Comparison of ENCODE assay signal across 13 cellular contexts in the genomic region with DNA sequence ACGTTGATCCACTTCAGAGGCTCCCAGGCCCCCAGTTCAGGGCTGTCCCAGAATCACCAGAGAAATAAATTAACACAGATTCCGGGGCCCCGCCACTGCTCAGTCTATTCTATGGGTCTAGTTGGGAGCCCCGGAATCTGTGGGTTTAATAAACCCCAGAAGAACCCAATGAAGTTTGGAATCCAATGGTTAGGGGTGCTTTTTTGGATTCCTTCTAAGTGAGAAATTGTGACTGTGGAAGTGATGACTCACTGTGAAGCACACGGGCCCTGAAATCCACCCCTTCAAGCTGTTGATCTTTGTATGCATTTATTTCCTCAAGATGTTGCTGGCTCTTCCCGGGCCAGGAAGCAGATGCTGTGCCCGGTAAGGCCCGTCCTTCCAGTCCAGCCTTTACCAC. TPM values are rescaled to one million over a fixed set of nuclear protein-coding genes. Genes with fewer than 3 reads are reported as not detected.
A peak's percentile ranks its signal among the peaks of the same experiment; 100 is the strongest.
DNase-seq lines count a peak whose midpoint lies in the region; ATAC-seq, FAIRE-seq and TF ChIP-seq lines count a peak whose summit lies in the region.
"Had no signal": no experiment of that assay in that cellular context is flagged by ENCODE, and none has a peak within 500 bp of the region (broad histone marks: within the 10 kb centered on the region; RNA-seq: fewer than 3 reads in every experiment).

No MANE protein-coding gene starts in this region.

- H3K9ac ChIP-seq in GM12878 (ENCODE audit: control insufficient read depth, insufficient read depth, low read length) (no peak overlapping the region), keratinocyte (ENCODE audit: control insufficient read depth, extremely low read depth, insufficient read depth, low read length) (no peak overlapping the region)

- H3K4me2 ChIP-seq in GM12878 (ENCODE audit: control insufficient read depth, insufficient read depth) (no peak overlapping the region), keratinocyte (ENCODE audit: control insufficient read depth, extremely low read depth, insufficient read depth, low read depth, low read length) (no peak overlapping the region)

- H3K4me3 ChIP-seq in GM12878 (no peak overlapping the region), keratinocyte (ENCODE audit: control insufficient read depth in 2 of 3, extremely low read depth in 1 of 3, insufficient read depth in 2 of 3, low read depth in 1 of 3, low read length in 3 of 3) (no peak overlapping the region)
- H3K4me3 ChIP-seq: stomach had no signal

- SMC1A ChIA-PET in GM12878 (lab: Charles Lee; ENCODE audit: uncharacterized antibody, unreplicated experiment) = interaction anchor here (1.1 to 3.0 kb wide), 11 partner anchors 10 to 1213 kb away, joined by 3 to 21 read pairs (median 6); no protein-coding TSS in a partner anchor

- no peaks in the 10 kb centered on the region for H3K9me1 ChIP-seq in keratinocyte (ENCODE audit: control insufficient read depth, extremely low read depth, insufficient read depth, low read length)

- H3K79me2 ChIP-seq in GM12878 (ENCODE audit: control insufficient read depth, insufficient read depth, low read length) (no peaks in the 10 kb centered on the region), keratinocyte (ENCODE audit: control insufficient read depth, insufficient read depth, low read length) (no peaks in the 10 kb centered on the region)

- no peak for TF ChIP-seq RAD21 in GM12878 (IDR thresholded peaks at IDR 0.05; ENCODE audit: insufficient read depth, low read depth, low read length)

- POLR2A ChIA-PET in GM12878 (lab: Charles Lee) = no interaction called here

- no peaks in the 10 kb centered on the region for H3K4me1 ChIP-seq in GM12878 (ENCODE audit: control insufficient read depth, insufficient read depth, low read length)
- H3K4me1 ChIP-seq in keratinocyte (ENCODE audit: control insufficient read depth, extremely low read depth, insufficient read depth, low read length) = peaks cover 5% of the 10 kb centered on the region

- CTCF ChIA-PET in GM12878 (lab: Yijun Ruan, JAX) = interaction anchor here (0.8 to 5.5 kb wide), 29 partner anchors 8 to 1279 kb away, joined by 3 to 46 read pairs (median 5); no protein-coding TSS in a partner anchor

- TF ChIP-seq EP300 in GM12878 (IDR thresholded peaks at IDR 0.05; ENCODE audit: borderline replicate concordance in 1 of 2, control insufficient read depth in 1 of 2, low read depth in 2 of 2, low read length in 2 of 2) = no peak

- no peaks in the 10 kb centered on the region for H4K20me1 ChIP-seq in GM12878 (ENCODE audit: control insufficient read depth, insufficient read depth)
- H4K20me1 ChIP-seq in keratinocyte (ENCODE audit: control insufficient read depth, extremely low read depth, insufficient read depth, low read length) = no peaks in the 10 kb centered on the region

- intact Hi-C loops in GM12878 (cut with micrococcal nuclease; ENCODE audit: unreplicated experiment) = loop anchor here (1.0 to 5.0 kb wide), 6 partner anchors 384 to 1212 kb away; no protein-coding TSS in a partner anchor

- peaks cover 0 to 2% of the 10 kb centered on the region in 2 experiments; a peak in 1 of 4 replicates for H3K27me3 ChIP-seq in GM12878 (replicated peaks in 1 of 2; ENCODE audit: control insufficient read depth in 2 of 2, insufficient read depth in 2 of 2, low read length in 1 of 2)
- H3K27me3 ChIP-seq in keratinocyte (ENCODE audit: control insufficient read depth, extremely low read depth, insufficient read depth, low read length) = no peaks in the 10 kb centered on the region

- H3K9me3 ChIP-seq in GM12878 (replicated peaks; ENCODE audit: control insufficient read depth, insufficient read depth, low read length) = no peaks in the 10 kb centered on the region; the same call in 2 of the 3 replicates
- no peaks in the 10 kb centered on the region for H3K9me3 ChIP-seq in keratinocyte (ENCODE audit: control insufficient read depth, low read depth, low read length)
- H3K9me3 ChIP-seq: stomach had no signal

- in situ Hi-C loops in GM12878 (cut with MboI) = loop anchor here (5.0 to 25.0 kb wide), 4 partner anchors 267 to 1389 kb away; partner anchors contain the start of gene NTRK2

- DNase-seq in AG09319 (ENCODE audit: extremely low read depth, low read depth) (peak; percentile 23), HT-29 (ENCODE audit: low spot score) (peak; percentile 28), GM12878 (ENCODE audit: low read depth, low spot score) (no peak), keratinocyte (ENCODE audit: low read depth, low spot score) (peak; percentile 13), NOMO-1 treated with dmso at 0.1 percent for 144 hours (lab: John Stamatoyannopoulos, UW; ENCODE audit: unreplicated experiment) (no peak), medulla oblongata (ENCODE audit: extremely low spot score) (no peak)
- DNase-seq in stimulated activated CD4-positive, alpha-beta T cell treated with anti-CD3 and anti-CD28 coated beads, Interleukin-4, amount 100 ng/mL, for 1 hour = no peak

- ATAC-seq in GM12878 (peak; percentile 15; the same call in 2 of the 3 replicates), GM19324 (IDR thresholded peaks at IDR 0.05; ENCODE audit: low FRiP score, unreplicated experiment) (no peak)

- WGBS in GM12878 (ENCODE audit: insufficient coverage, insufficient replicate concordance, low lambda C conversion rate, missing lambda C conversion rate) = 20% methylated on average over 8 of the region's 8 CpGs

- H3K36me3 ChIP-seq in GM12878 (ENCODE audit: control insufficient read depth in 2 of 2, insufficient read depth in 2 of 2, low read length in 1 of 2) (no peaks in the 10 kb centered on the region), keratinocyte (ENCODE audit: control insufficient read depth in 2 of 2, extremely low read depth in 1 of 2, insufficient read depth in 2 of 2, low read length in 2 of 2) (no peaks in the 10 kb centered on the region)
- H3K36me3 ChIP-seq: stomach had no signal

- no peak for FAIRE-seq in GM12878 (lab: Jason Lieb, UNC)
- FAIRE-seq in keratinocyte (lab: Jason Lieb, UNC) = no peak
- FAIRE-seq: islet of Langerhans had no signal

- TF ChIP-seq CTCF in AG09319 (IDR thresholded peaks at IDR 0.05; ENCODE audit: low read depth, low read length) (no peak), GM12878 (IDR thresholded peaks at IDR 0.05 in 2 of 3, conservative IDR thresholded peaks at IDR 0.05 in 1 of 3; ENCODE audit: control insufficient read depth in 2 of 3, extremely low read depth in 1 of 3, insufficient read depth in 1 of 3, low read depth in 3 of 3, low read length in 3 of 3) (no peak), keratinocyte (optimal IDR thresholded peaks at IDR 0.05 in 1 of 3, IDR thresholded peaks at IDR 0.05 in 1 of 3, conservative IDR thresholded peaks at IDR 0.05 in 1 of 3; ENCODE audit: extremely low read depth in 1 of 3, insufficient read depth in 2 of 3, low read length in 3 of 3) (no peak)

- dilution Hi-C loops in keratinocyte (cut with MboI; ENCODE audit: extremely low pct_ligation_motif_present, low sequenced_read_pairs) = no loop called here

- H2AFZ ChIP-seq in GM12878 (ENCODE audit: control insufficient read depth, low read depth, low read length) (no peak overlapping the region), keratinocyte (ENCODE audit: control insufficient read depth, low read length) (no peak overlapping the region)

- no peak overlapping the region for H3K27ac ChIP-seq in GM12878 (ENCODE audit: control insufficient read depth, insufficient read depth)
- no peak overlapping the region for H3K27ac ChIP-seq in keratinocyte (ENCODE audit: control insufficient read depth, insufficient read depth, low read length)
- H3K27ac ChIP-seq: stomach had no signal

- BruUV-seq in GM12878 (replicated peaks; lab: Mats Ljungman, UMichigan) = no TSS peak

- no peak for TF ChIP-seq POLR2A in GM12878 (IDR thresholded peaks at IDR 0.05; ENCODE audit: low read depth, low read length)

- RAD21 ChIA-PET in GM12878 (lab: Charles Lee; ENCODE audit: unreplicated experiment) = interaction anchor here (0.8 to 1.9 kb wide), 8 partner anchors 20 to 1213 kb away, joined by 3 to 20 read pairs (median 10); no protein-coding TSS in a partner anchor

TF ChIP-seq in GM12878, 131 proteins besides CTCF, POLR2A, EP300 and RAD21 (continues in another document):
- TF ChIP-seq POLR2AphosphoS2 (IDR thresholded peaks at IDR 0.05; ENCODE audit: low read depth, low read length) (no peak), FOXM1 (IDR thresholded peaks at IDR 0.05; ENCODE audit: low read depth, low read length) (no peak), MTA2 (IDR thresholded peaks at IDR 0.05; ENCODE audit: low read depth) (no peak), ASH2L (IDR thresholded peaks at IDR 0.05; ENCODE audit: borderline replicate concordance, low read depth) (no peak), MEF2B (IDR thresholded peaks at IDR 0.05; ENCODE audit: partially characterized antibody, poor library complexity, severe bottlenecking) (no peak), NBN (IDR thresholded peaks at IDR 0.05) (no peak), ZNF207 (IDR thresholded peaks at IDR 0.05; ENCODE audit: borderline replicate concordance) (no peak)

RNA-seq across cellular contexts. Expression of gene SLC28A3, which starts 57.3 kb away (rescaled TPM):
- total RNA-seq in HT-29 (2014; rRNA removed; shearing (Covaris generic)) = 4.5 and 4.7 TPM in 2 replicates
- total RNA-seq in GM12878 (2013; cell fraction: nucleolus; rRNA removed) = 0.25 and 0.29 TPM in 2 replicates
- total RNA-seq in GM12878 (2014; rRNA removed) = 0.05 and 0.06 TPM in 2 replicates
- 0.04 and 0.05 TPM in 2 replicates for total RNA-seq in GM12878 (2014; rRNA removed; fragmentation: Illumina TruSeq; extraction: Trizol)
- total RNA-seq in GM12878 (2021) = 0.11 and 0.13 TPM in 2 replicates
- 0.13 TPM for polyA plus RNA-seq in GM12878 (2011; ENCODE audit: low read depth)
- 0.27 and 0.39 TPM in 2 replicates for polyA plus RNA-seq in GM12878 (2011; rRNA removed)
- polyA plus RNA-seq in GM12878 (2011; cell fraction: cytosol; rRNA removed) = 0.10 and 0.13 TPM in 2 replicates
- polyA plus RNA-seq in GM12878 (2011; cell fraction: nucleus; rRNA removed) = 0.12 and 0.21 TPM in 2 replicates
- 0.15 and 0.17 TPM in 2 replicates for polyA plus RNA-seq in GM12878 (2012)
- 0.15 TPM in 1 of 2 replicates, not detected in the other for polyA plus RNA-seq in GM12878 (2014; fragmentation: Illumina TruSeq; extraction: Trizol)
- polyA plus RNA-seq in GM12878 (2014; fragmentation: Nextera tagmentation; extraction: Ambion mirVana) = under 1 TPM; 0.06 to 0.07 TPM
- 0.03 TPM in 2 replicates for polyA plus RNA-seq in GM12878 (2014; rRNA removed)
- polyA plus RNA-seq in GM12878 (2016; fragmentation: Nextera tagmentation; extraction: Ambion mirVana) = not detected
- 0.10 and 0.15 TPM in 2 replicates for polyA minus RNA-seq in GM12878 (2011; rRNA and poly(A)+ RNA removed)
- polyA minus RNA-seq in GM12878 (2011; cell fraction: cytosol; rRNA and poly(A)+ RNA removed) = not detected in 2 replicates
- 0.24 TPM in 1 of 2 replicates, not detected in the other for polyA minus RNA-seq in GM12878 (2011; cell fraction: nucleus; rRNA and poly(A)+ RNA removed)
- 1.1 to 4.9 TPM (median 2.4 TPM) in 3 replicates for polyA plus RNA-seq in keratinocyte
- 10.9 TPM for polyA plus RNA-seq in keratinocyte (2011; ENCODE audit: low read depth)
- polyA plus RNA-seq in keratinocyte (2011; cell fraction: cytosol; rRNA removed) = 0.35 and 1.2 TPM in 2 replicates
- polyA plus RNA-seq in keratinocyte (2011; cell fraction: nucleus; rRNA removed) = 4.4 and 6.0 TPM in 2 replicates
- polyA plus RNA-seq in keratinocyte (2012; ENCODE audit: low replicate concordance) = 0.77 and 8.7 TPM in 2 replicates
- 0.89 to 3.6 TPM (median 2.3 TPM) in 3 replicates for polyA minus RNA-seq in keratinocyte
- polyA minus RNA-seq in keratinocyte (2011; cell fraction: cytosol; rRNA and poly(A)+ RNA removed) = 0.38 TPM
- 3.6 and 5.8 TPM in 2 replicates for polyA minus RNA-seq in keratinocyte (2011; cell fraction: nucleus; rRNA and poly(A)+ RNA removed)
- total RNA-seq: CD4-positive, alpha-beta memory T cell; T-helper 17 cell had no signal
- polyA plus RNA-seq: CD4-positive, alpha-beta memory T cell; neural cell had no signal

Comparison
In these comparisons a context has a peak if more than half of its experiments do, and no peak if none do; other contexts are left out.
1. DNase-seq: peak in AG09319 (single experiment), HT-29 (single experiment) and keratinocyte (single experiment); none in GM12878 (single experiment), NOMO-1 treated with dmso at 0.1 percent for 144 hours (single experiment), medulla oblongata (single experiment) and stimulated activated CD4-positive, alpha-beta T cell treated with anti-CD3 and anti-CD28 coated beads, Interleukin-4, amount 100 ng/mL, for 1 hour (single experiment).